23 cellular contexts compared by ENCODE assay signal in the genomic region with DNA sequence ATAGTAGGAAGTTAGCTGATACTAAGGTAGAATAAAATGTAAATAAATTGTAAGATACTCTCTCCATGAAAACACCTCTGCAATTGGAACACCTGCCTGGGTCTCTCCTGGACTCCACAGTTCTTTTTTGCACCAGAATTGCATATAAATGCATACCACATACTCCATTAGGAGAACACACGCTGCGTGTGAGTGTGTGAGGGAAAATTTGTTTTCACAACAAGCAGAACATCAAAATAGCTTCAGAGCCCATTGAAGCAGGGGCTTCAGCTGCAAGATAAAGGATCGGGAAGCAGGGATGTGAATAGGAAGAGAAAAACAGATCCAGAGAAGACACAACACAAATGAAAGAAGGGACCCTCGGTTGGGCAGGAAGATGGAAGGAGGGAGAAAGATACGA.
A peak's percentile ranks its signal among the peaks of the same experiment; 100 is the strongest.
DNase-seq lines count a peak whose midpoint lies in the region; ATAC-seq, FAIRE-seq and TF ChIP-seq lines count a peak whose summit lies in the region.
"Had no signal": no experiment of that assay in that cellular context is flagged by ENCODE, and none has a peak within 500 bp of the region (broad histone marks: within the 10 kb centered on the region; RNA-seq: fewer than 3 reads in every experiment).

No MANE protein-coding gene starts in this region.

- H3K36me3 Mint-ChIP-seq in GM23338 (ENCODE audit: low read depth) (no peaks in the 10 kb centered on the region), WTC11 (no peaks in the 10 kb centered on the region)
- H3K36me3 Mint-ChIP-seq: CD8-positive, alpha-beta T cell had no signal

- CTCF ChIA-PET in OCI-LY7 (lab: Charles Lee; ENCODE audit: unreplicated experiment) (no interaction called here), WTC11 (lab: Charles Lee) (no interaction called here)

- no peak overlapping the region for H2AFZ ChIP-seq in GM23338
- H2AFZ ChIP-seq in OCI-LY7 (ENCODE audit: low read length): peak overlapping the region; percentile 27

- intact Hi-C loops in OCI-LY7 (cut with micrococcal nuclease; ENCODE audit: unreplicated experiment): no loop called here

- peaks cover 26% of the 10 kb centered on the region for H3K4me1 Mint-ChIP-seq in GM23338
- peaks cover 28% of the 10 kb centered on the region for H3K4me1 Mint-ChIP-seq in WTC11

- peak; percentile 62 for ATAC-seq in GM23338
- ATAC-seq in WTC11: peak; percentile 20; the same call in 1 of the 2 replicates
- ATAC-seq in HG03045 (IDR thresholded peaks at IDR 0.05; ENCODE audit: unreplicated experiment): no peak
- ATAC-seq: CD8-positive, alpha-beta T cell had no signal

- no peaks in the 10 kb centered on the region for H3F3A ChIP-seq in GM23338 (replicated peaks; ENCODE audit: low read depth)

- H3K9me2 ChIP-seq in GM23338 (ENCODE audit: insufficient read depth): no peaks in the 10 kb centered on the region; the same call in 1 of the 2 replicates
- no peaks in the 10 kb centered on the region for H3K9me2 ChIP-seq in OCI-LY7 (ENCODE audit: insufficient read depth, low read length)

- peak overlapping the region; percentile 31; the same call in 1 of the 2 replicates for H3K9ac ChIP-seq in iPS-20b (ENCODE audit: low read depth, low read length)

- no peak for DNase-seq in GM23338 (ENCODE audit: low spot score)
- no peak for DNase-seq in OCI-LY7 (ENCODE audit: low spot score)
- DNase-seq in WTC11 (ENCODE audit: low spot score): no peak
- DNase-seq in occipital lobe (lab: John Stamatoyannopoulos, UW): no peak
- no peak for DNase-seq in D721Med (ENCODE audit: insufficient read length, low spot score)
- DNase-seq in DMS153 treated with DMSO at 0.1 percent for 48 hours (lab: John Stamatoyannopoulos, UW; ENCODE audit: unreplicated experiment): no peak
- DNase-seq: AML-193; C1 segment of cervical spinal cord; Caco-2; CD8-positive, alpha-beta T cell; DMS 273 treated with DMSO at 0.1 percent for 48 hours; DMS53; DMS79 treated with DMSO at 0.1 percent for 48 hours; GF-D8; GOT3; HFFc6 had no signal

- H3K4me2 ChIP-seq in GM23338: no peak overlapping the region
- no peak overlapping the region for H3K4me2 ChIP-seq in OCI-LY7 (ENCODE audit: low read length)

- H3K9me3 Mint-ChIP-seq in GM23338 (no peaks in the 10 kb centered on the region), WTC11 (no peaks in the 10 kb centered on the region)
- H3K9me3 Mint-ChIP-seq: CD8-positive, alpha-beta T cell had no signal

- H4K20me1 ChIP-seq in GM23338 (replicated peaks; ENCODE audit: insufficient read depth) (no peaks in the 10 kb centered on the region), OCI-LY7 (ENCODE audit: insufficient read depth, low read length) (no peaks in the 10 kb centered on the region)

- no peaks in the 10 kb centered on the region for H3K36me3 ChIP-seq in GM23338 (ENCODE audit: insufficient read depth)
- H3K36me3 ChIP-seq in OCI-LY7 (ENCODE audit: insufficient read depth, low read length): no peaks in the 10 kb centered on the region
- H3K36me3 ChIP-seq in iPS-20b (ENCODE audit: insufficient read depth, low read depth, low read length): no peaks in the 10 kb centered on the region
- H3K36me3 ChIP-seq: HAP-1 had no signal

- no peak overlapping the region for H3K4me3 ChIP-seq in GM23338
- no peak overlapping the region for H3K4me3 ChIP-seq in OCI-LY7 (ENCODE audit: low read depth, low read length, poor library complexity, severe bottlenecking)
- H3K4me3 ChIP-seq in iPS-20b (ENCODE audit: low read length): peak overlapping the region; percentile 28; the same call in 1 of the 2 replicates
- H3K4me3 ChIP-seq: HAP-1 had no signal

- BruUV-seq in OCI-LY7 (replicated peaks; lab: Mats Ljungman, UMichigan): no TSS peak

- H3K4me1 ChIP-seq in GM23338 (ENCODE audit: insufficient read depth) (0 out of 2 replicates have a peak, but pooled peaks cover 3% of the 10 kb centered on the region), OCI-LY7 (ENCODE audit: insufficient read depth, low read length, poor library complexity, severe bottlenecking) (peaks cover 28% of the 10 kb centered on the region), iPS-20b (ENCODE audit: insufficient read depth, low read length) (peaks cover 22% of the 10 kb centered on the region; the same call in 1 of the 2 replicates)
- H3K4me1 ChIP-seq: Caco-2, HAP-1 had no signal

- H3K79me2 ChIP-seq in GM23338 (replicated peaks; ENCODE audit: insufficient read depth) (no peaks in the 10 kb centered on the region), OCI-LY7 (ENCODE audit: insufficient read depth, low read depth, low read length) (no peaks in the 10 kb centered on the region)

- H3K27me3 ChIP-seq in GM23338 (ENCODE audit: insufficient read depth) (no peaks in the 10 kb centered on the region), iPS-20b (ENCODE audit: insufficient read depth, low read length) (no peaks in the 10 kb centered on the region)

- no peak for FAIRE-seq in D721Med (lab: Jason Lieb, UNC)
- FAIRE-seq: A204.1, GM12891, GM18507 had no signal

- H3K27ac Mint-ChIP-seq in GM23338: no peak overlapping the region
- H3K27ac Mint-ChIP-seq in WTC11: no peak overlapping the region
- H3K27ac Mint-ChIP-seq: CD8-positive, alpha-beta T cell; HFFc6 had no signal

- TF ChIP-seq CTCF in GM23338 (conservative IDR thresholded peaks at IDR 0.05; ENCODE audit: low read depth in 2 of 2): no peak
- no peak for TF ChIP-seq CTCF in OCI-LY7 (conservative IDR thresholded peaks at IDR 0.05; ENCODE audit: low read length)
- no peak for TF ChIP-seq CTCF in WTC11 (IDR thresholded peaks at IDR 0.05)
- TF ChIP-seq CTCF in D721Med (IDR thresholded peaks at IDR 0.05; ENCODE audit: insufficient read depth, missing control alignments): no peak

- H3K27me3 Mint-ChIP-seq in GM23338 (ENCODE audit: insufficient read depth, low read depth, poor library complexity): no peaks in the 10 kb centered on the region
- no peaks in the 10 kb centered on the region for H3K27me3 Mint-ChIP-seq in WTC11 (ENCODE audit: low read depth)

- H3K4me3 Mint-ChIP-seq in GM23338: peak overlapping the region; percentile 1; the same call in 1 of the 3 replicates
- no peak overlapping the region for H3K4me3 Mint-ChIP-seq in WTC11
- H3K4me3 Mint-ChIP-seq: CD8-positive, alpha-beta T cell; HFFc6 had no signal

- no peak overlapping the region for H3K27ac ChIP-seq in GM23338 (ENCODE audit: low read depth)
- H3K27ac ChIP-seq in OCI-LY7 (ENCODE audit: low read depth, low read length, poor library complexity, severe bottlenecking): no peak overlapping the region
- no peak overlapping the region for H3K27ac ChIP-seq in iPS-20b (ENCODE audit: low read length)
- H3K27ac ChIP-seq: 22Rv1 had no signal

- H3K9me3 ChIP-seq in OCI-LY7 (ENCODE audit: low read length) (no peaks in the 10 kb centered on the region), iPS-20b (ENCODE audit: insufficient read depth, low read depth, low read length) (no peaks in the 10 kb centered on the region)
- H3K9me3 ChIP-seq: Caco-2, HAP-1 had no signal

- POLR2A ChIA-PET in OCI-LY7 (lab: Charles Lee): interaction anchor here (0.9 kb wide), 2 partner anchors 8 to 16 kb away, joined by 3 to 4 read pairs; no protein-coding TSS in a partner anchor
- POLR2A ChIA-PET in WTC11 (lab: Charles Lee): no interaction called here

TF ChIP-seq in GM23338, 12 proteins besides CTCF, POLR2A, EP300 and RAD21 (continues in another document):
- no peak for TF ChIP-seq CREB1 (CRISPR knock-in tag; IDR thresholded peaks at IDR 0.05; ENCODE audit: low read depth)

TF ChIP-seq in WTC11, 78 proteins besides CTCF, POLR2A, EP300 and RAD21 (continues in another document):
- TF ChIP-seq KAT7 (CRISPR knock-in tag; IDR thresholded peaks at IDR 0.05; ENCODE audit: borderline replicate concordance): no peak
- TF ChIP-seq, protein P1, sequence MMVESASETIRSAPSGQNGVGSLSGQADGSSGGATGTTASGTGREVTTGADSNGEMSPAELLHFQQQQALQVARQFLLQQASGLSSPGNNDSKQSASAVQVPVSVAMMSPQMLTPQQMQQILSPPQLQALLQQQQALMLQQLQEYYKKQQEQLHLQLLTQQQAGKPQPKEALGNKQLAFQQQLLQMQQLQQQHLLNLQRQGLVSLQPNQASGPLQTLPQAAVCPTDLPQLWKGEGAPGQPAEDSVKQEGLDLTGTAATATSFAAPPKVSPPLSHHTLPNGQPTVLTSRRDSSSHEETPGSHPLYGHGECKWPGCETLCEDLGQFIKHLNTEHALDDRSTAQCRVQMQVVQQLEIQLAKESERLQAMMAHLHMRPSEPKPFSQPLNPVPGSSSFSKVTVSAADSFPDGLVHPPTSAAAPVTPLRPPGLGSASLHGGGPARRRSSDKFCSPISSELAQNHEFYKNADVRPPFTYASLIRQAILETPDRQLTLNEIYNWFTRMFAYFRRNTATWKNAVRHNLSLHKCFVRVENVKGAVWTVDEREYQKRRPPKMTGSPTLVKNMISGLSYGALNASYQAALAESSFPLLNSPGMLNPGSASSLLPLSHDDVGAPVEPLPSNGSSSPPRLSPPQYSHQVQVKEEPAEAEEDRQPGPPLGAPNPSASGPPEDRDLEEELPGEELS (CRISPR knock-in tag; IDR thresholded peaks at IDR 0.05): peak; percentile 57; the same call in 1 of the 2 replicates
- TF ChIP-seq HMGA2 (CRISPR knock-in tag; IDR thresholded peaks at IDR 0.05): no peak
- TF ChIP-seq, protein P2, sequence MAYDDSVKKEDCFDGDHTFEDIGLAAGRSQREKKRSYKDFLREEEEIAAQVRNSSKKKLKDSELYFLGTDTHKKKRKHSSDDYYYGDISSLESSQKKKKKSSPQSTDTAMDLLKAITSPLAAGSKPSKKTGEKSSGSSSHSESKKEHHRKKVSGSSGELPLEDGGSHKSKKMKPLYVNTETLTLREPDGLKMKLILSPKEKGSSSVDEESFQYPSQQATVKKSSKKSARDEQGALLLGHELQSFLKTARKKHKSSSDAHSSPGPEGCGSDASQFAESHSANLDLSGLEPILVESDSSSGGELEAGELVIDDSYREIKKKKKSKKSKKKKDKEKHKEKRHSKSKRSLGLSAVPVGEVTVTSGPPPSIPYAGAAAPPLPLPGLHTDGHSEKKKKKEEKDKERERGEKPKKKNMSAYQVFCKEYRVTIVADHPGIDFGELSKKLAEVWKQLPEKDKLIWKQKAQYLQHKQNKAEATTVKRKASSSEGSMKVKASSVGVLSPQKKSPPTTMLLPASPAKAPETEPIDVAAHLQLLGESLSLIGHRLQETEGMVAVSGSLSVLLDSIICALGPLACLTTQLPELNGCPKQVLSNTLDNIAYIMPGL (CRISPR knock-in tag; IDR thresholded peaks at IDR 0.05): no peak
- TF ChIP-seq, protein P3, sequence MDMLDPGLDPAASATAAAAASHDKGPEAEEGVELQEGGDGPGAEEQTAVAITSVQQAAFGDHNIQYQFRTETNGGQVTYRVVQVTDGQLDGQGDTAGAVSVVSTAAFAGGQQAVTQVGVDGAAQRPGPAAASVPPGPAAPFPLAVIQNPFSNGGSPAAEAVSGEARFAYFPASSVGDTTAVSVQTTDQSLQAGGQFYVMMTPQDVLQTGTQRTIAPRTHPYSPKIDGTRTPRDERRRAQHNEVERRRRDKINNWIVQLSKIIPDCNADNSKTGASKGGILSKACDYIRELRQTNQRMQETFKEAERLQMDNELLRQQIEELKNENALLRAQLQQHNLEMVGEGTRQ (CRISPR knock-in tag; IDR thresholded peaks at IDR 0.05): no peak
